ENCODE assay signal across 10 cellular contexts in the genomic region with DNA sequence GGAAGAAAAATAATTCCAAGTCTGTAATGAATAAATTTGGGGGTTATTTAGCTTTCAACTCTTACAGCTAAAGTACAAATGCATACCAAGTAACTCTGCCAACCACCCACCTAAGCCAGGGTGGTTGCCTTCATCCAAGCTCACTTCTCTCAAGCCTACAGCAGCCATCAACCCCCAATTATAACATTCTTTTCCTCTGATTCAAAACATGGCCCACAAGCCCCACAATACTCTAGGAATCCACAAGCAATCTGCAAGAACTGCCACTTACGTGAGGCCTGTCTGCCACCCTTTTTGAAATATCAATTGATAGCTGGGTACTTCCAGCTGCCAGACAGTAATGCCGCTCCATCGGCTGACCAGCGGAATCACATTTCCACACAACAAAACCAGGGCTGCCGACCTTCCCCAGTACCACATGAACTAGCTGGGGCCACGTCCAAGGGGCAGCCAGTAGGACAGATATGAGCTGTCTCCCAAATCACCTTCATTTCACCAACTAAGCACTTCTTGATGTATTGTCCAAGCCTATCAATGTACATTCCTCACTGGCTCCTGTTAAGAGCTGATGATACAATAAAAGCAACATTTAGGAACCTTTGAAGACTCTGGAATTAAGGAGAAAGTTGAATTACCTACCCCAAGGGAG. TPM values are rescaled to one million over a fixed set of nuclear protein-coding genes. Genes with fewer than 3 reads are reported as not detected.
DNase-seq lines count a peak whose midpoint lies in the region; ATAC-seq and TF ChIP-seq lines count a peak whose summit lies in the region.
"Had no signal": no experiment of that assay in that cellular context is flagged by ENCODE, and none has a peak within 500 bp of the region (broad histone marks: within the 10 kb centered on the region; RNA-seq: fewer than 3 reads in every experiment).

No MANE protein-coding gene starts in this region.

- no peak overlapping the region; a peak in 1 of 4 replicates for H3K4me3 ChIP-seq in SK-N-SH (ENCODE audit: low read depth in 2 of 2, low read length in 1 of 2)
- H3K4me3 ChIP-seq in fibroblast of mammary gland (ENCODE audit: control insufficient read depth, low read depth, low read length): peak overlapping the region; percentile 11
- no peak overlapping the region for H3K4me3 ChIP-seq in lower leg skin (ENCODE audit: low read depth, poor library complexity, severe bottlenecking)

- peaks cover 40 to 44% of the 10 kb centered on the region in 2 experiments; a peak in 3 of 4 replicates for H3K4me1 ChIP-seq in SK-N-SH (ENCODE audit: control insufficient read depth in 1 of 2, insufficient read depth in 2 of 2, low read depth in 1 of 2, low read length in 1 of 2)

- peaks cover 9 to 16% of the 10 kb centered on the region in 2 experiments for H3K36me3 ChIP-seq in SK-N-SH (replicated peaks in 1 of 2; ENCODE audit: control insufficient read depth in 1 of 2, insufficient read depth in 2 of 2, low read length in 1 of 2)

- H4K20me1 ChIP-seq in SK-N-SH (ENCODE audit: insufficient read depth): peaks cover 13% of the 10 kb centered on the region

- TF ChIP-seq POLR2A in lower leg skin (IDR thresholded peaks at IDR 0.05): no peak

- H3K27me3 Mint-ChIP-seq in activated CD4-positive, alpha-beta T cell treated with anti-CD3 and anti-CD28 coated beads, Interleukin-2, amount 10 ng/mL, durations not matched to agents 7 days and 5 days: no peaks in the 10 kb centered on the region
- H3K27me3 Mint-ChIP-seq in stimulated activated naive CD8-positive, alpha-beta T cell treated with anti-CD3 and anti-CD28 coated beads, Interleukin-15, amount 100 ng/mL, for 72 hours: no peaks in the 10 kb centered on the region

- H3K4me1 Mint-ChIP-seq in activated CD4-positive, alpha-beta T cell treated with anti-CD3 and anti-CD28 coated beads, Interleukin-2, amount 10 ng/mL, durations not matched to agents 7 days and 5 days: peaks cover 63% of the 10 kb centered on the region
- peaks cover 64% of the 10 kb centered on the region for H3K4me1 Mint-ChIP-seq in stimulated activated naive CD8-positive, alpha-beta T cell treated with anti-CD3 and anti-CD28 coated beads, Interleukin-15, amount 100 ng/mL, for 72 hours

- H3K27ac Mint-ChIP-seq in activated CD4-positive, alpha-beta T cell treated with anti-CD3 and anti-CD28 coated beads, Interleukin-2, amount 10 ng/mL, durations not matched to agents 7 days and 5 days: no peak overlapping the region
- H3K27ac Mint-ChIP-seq in stimulated activated naive CD8-positive, alpha-beta T cell treated with anti-CD3 and anti-CD28 coated beads, Interleukin-15, amount 100 ng/mL, for 72 hours: peak overlapping the region in 1 of 2 donors; percentile 31

- DNase-seq in activated CD4-positive, alpha-beta T cell treated with anti-CD3 and anti-CD28 coated beads, Interleukin-2, amount 10 ng/mL, durations not matched to agents 7 days and 5 days: no peak
- no peak for DNase-seq in activated CD4-positive, alpha-beta T cell treated with anti-CD3 and anti-CD28 coated beads for 1 hour
- DNase-seq in SK-N-SH: no peak
- peak; percentile 42 for DNase-seq in fibroblast of mammary gland (ENCODE audit: low read depth)
- DNase-seq in stimulated activated naive CD8-positive, alpha-beta T cell treated with anti-CD3 and anti-CD28 coated beads, Interleukin-15, amount 100 ng/mL, for 72 hours: no peak
- no peak for DNase-seq in lower leg skin (ENCODE audit: low spot score in 2 of 2)
- DNase-seq in SHP77 (lab: John Stamatoyannopoulos, UW): no peak
- DNase-seq: C1 segment of cervical spinal cord, NCI-H1417 treated with DMSO at 0.1 percent for 48 hours had no signal

- H3K4me3 Mint-ChIP-seq in activated CD4-positive, alpha-beta T cell treated with anti-CD3 and anti-CD28 coated beads, Interleukin-2, amount 10 ng/mL, durations not matched to agents 7 days and 5 days: peak overlapping the region; percentile 41
- H3K4me3 Mint-ChIP-seq in stimulated activated naive CD8-positive, alpha-beta T cell treated with anti-CD3 and anti-CD28 coated beads, Interleukin-15, amount 100 ng/mL, for 72 hours: peak overlapping the region; percentile 47 to 96

- CTCF ChIA-PET in activated CD4-positive, alpha-beta T cell treated with anti-CD3 and anti-CD28 coated beads, Interleukin-2, amount 10 ng/mL, durations not matched to agents 7 days and 5 days (lab: Charles Lee): interaction anchor here (0.7 to 2.1 kb wide), 8 partner anchors 10 to 50 kb away, joined by 3 to 7 read pairs (median 3); no protein-coding TSS in a partner anchor
- CTCF ChIA-PET in SK-N-SH (lab: Yijun Ruan, JAX): interaction anchor here (1.0 to 2.8 kb wide), 3 partner anchors 10 to 348 kb away, joined by 3 to 13 read pairs (median 4); no protein-coding TSS in a partner anchor

- no peaks in the 10 kb centered on the region for H3K27me3 ChIP-seq in SK-N-SH (ENCODE audit: insufficient read depth)

- no peaks in the 10 kb centered on the region for H3K9me3 ChIP-seq in SK-N-SH

- no peaks in the 10 kb centered on the region for H3K9me3 Mint-ChIP-seq in activated CD4-positive, alpha-beta T cell treated with anti-CD3 and anti-CD28 coated beads, Interleukin-2, amount 10 ng/mL, durations not matched to agents 7 days and 5 days
- H3K9me3 Mint-ChIP-seq in stimulated activated naive CD8-positive, alpha-beta T cell treated with anti-CD3 and anti-CD28 coated beads, Interleukin-15, amount 100 ng/mL, for 72 hours: no peaks in the 10 kb centered on the region

- no peak overlapping the region for H2AFZ ChIP-seq in SK-N-SH (ENCODE audit: low read depth)

- TF ChIP-seq CTCF in SK-N-SH (IDR thresholded peaks at IDR 0.05) (no peak), fibroblast of mammary gland (conservative IDR thresholded peaks at IDR 0.05; ENCODE audit: control insufficient read depth, insufficient read depth, low read depth, low read length) (no peak), lower leg skin (IDR thresholded peaks at IDR 0.05) (no peak)

- H3K4me2 ChIP-seq in SK-N-SH: peak overlapping the region; percentile 91

- no peak for TF ChIP-seq EP300 in SK-N-SH (IDR thresholded peaks at IDR 0.05; ENCODE audit: borderline replicate concordance in 1 of 2, low read depth in 1 of 2, low read length in 1 of 2)

- ATAC-seq in stimulated activated naive CD8-positive, alpha-beta T cell treated with anti-CD3 and anti-CD28 coated beads, Interleukin-15, amount 100 ng/mL, for 72 hours: no peak
- ATAC-seq in HG02870 (IDR thresholded peaks at IDR 0.05; ENCODE audit: unreplicated experiment): no peak

- H3F3A ChIP-seq in SK-N-SH (replicated peaks; ENCODE audit: insufficient read depth): peaks cover 21% of the 10 kb centered on the region

- no peaks in the 10 kb centered on the region for H3K9me2 ChIP-seq in SK-N-SH

- peaks cover 68% of the 10 kb centered on the region for H3K79me2 ChIP-seq in SK-N-SH (ENCODE audit: insufficient read depth)

- peaks cover 51% of the 10 kb centered on the region for H3K36me3 Mint-ChIP-seq in activated CD4-positive, alpha-beta T cell treated with anti-CD3 and anti-CD28 coated beads, Interleukin-2, amount 10 ng/mL, durations not matched to agents 7 days and 5 days (ENCODE audit: low read depth)

- WGBS in SK-N-SH (ENCODE audit: low lambda C conversion rate): 70% methylated on average over 4 of the region's 6 CpGs
- 87 to 90% methylated on average over 6 of the region's 6 CpGs for WGBS in lower leg skin, 2 donors

- POLR2A ChIA-PET in activated CD4-positive, alpha-beta T cell treated with anti-CD3 and anti-CD28 coated beads, Interleukin-2, amount 10 ng/mL, durations not matched to agents 7 days and 5 days (lab: Charles Lee): interaction anchor here (0.6 to 0.9 kb wide), 3 partner anchors 43 to 382 kb away, joined by 3 to 4 read pairs (median 3); no protein-coding TSS in a partner anchor
- POLR2A ChIA-PET in SK-N-SH (lab: Yijun Ruan, JAX): no interaction called here

- intact Hi-C loops in lower leg skin (cut with DNase I; ENCODE audit: low total_unique reads): no loop called here

- peak overlapping the region; percentile 53 to 93 for H3K27ac ChIP-seq in SK-N-SH (ENCODE audit: low read depth in 2 of 2, low read length in 1 of 2)

- TF ChIP-seq RAD21 in SK-N-SH (IDR thresholded peaks at IDR 0.05; ENCODE audit: low read length): no peak

- peak overlapping the region; percentile 76; the same call in 1 of the 2 replicates for H3K9ac ChIP-seq in SK-N-SH

TF ChIP-seq in SK-N-SH, 30 proteins besides CTCF, POLR2A, EP300 and RAD21:
- TF ChIP-seq FOXM1 (IDR thresholded peaks at IDR 0.05; ENCODE audit: low read depth): no peak
- TF ChIP-seq FOSL2 (IDR thresholded peaks at IDR 0.05; ENCODE audit: borderline replicate concordance, low read depth): peak; percentile 65; the same call in 1 of the 2 replicates
- TF ChIP-seq JUND (IDR thresholded peaks at IDR 0.05): peak; percentile 47; the same call in 1 of the 2 replicates
- TF ChIP-seq PBX3 (IDR thresholded peaks at IDR 0.05): peak; percentile 54
- TF ChIP-seq TCF12 (IDR thresholded peaks at IDR 0.05): 0 out of 2 replicates have a peak, but pooled peaks have one; percentile 13
- TF ChIP-seq, protein P1, sequence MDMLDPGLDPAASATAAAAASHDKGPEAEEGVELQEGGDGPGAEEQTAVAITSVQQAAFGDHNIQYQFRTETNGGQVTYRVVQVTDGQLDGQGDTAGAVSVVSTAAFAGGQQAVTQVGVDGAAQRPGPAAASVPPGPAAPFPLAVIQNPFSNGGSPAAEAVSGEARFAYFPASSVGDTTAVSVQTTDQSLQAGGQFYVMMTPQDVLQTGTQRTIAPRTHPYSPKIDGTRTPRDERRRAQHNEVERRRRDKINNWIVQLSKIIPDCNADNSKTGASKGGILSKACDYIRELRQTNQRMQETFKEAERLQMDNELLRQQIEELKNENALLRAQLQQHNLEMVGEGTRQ (IDR thresholded peaks at IDR 0.05; ENCODE audit: borderline replicate concordance, low read depth, low read length): no peak
- TF ChIP-seq TEAD4 (IDR thresholded peaks at IDR 0.05; ENCODE audit: borderline replicate concordance, insufficient read depth): 0 out of 2 replicates have a peak, but pooled peaks have one; percentile 21

RNA-seq across cellular contexts. Expression of gene LBR, which starts 3.2 kb away (rescaled TPM):
- total RNA-seq in activated CD4-positive, alpha-beta T cell treated with anti-CD3 and anti-CD28 coated beads, Interleukin-2, amount 10 ng/mL, durations not matched to agents 7 days and 5 days: 100 to 1,000 TPM; 239 to 296 TPM
- 10.6 and 11.7 TPM in 2 replicates for polyA plus RNA-seq in SK-N-SH (2012; rRNA removed)
- 10.0 and 10.7 TPM in 2 replicates for polyA plus RNA-seq in SK-N-SH (2012; cell fraction: cytosol; rRNA removed)
- 19.0 and 22.4 TPM in 2 replicates for polyA plus RNA-seq in SK-N-SH (2012; cell fraction: nucleus; rRNA removed)
- total RNA-seq in lower leg skin: 10 to 100 TPM; 16.4 to 47.7 (median 22.5) TPM

Comparison
In these comparisons a context has a peak if more than half of its experiments do, and no peak if none do; other contexts are left out.
1. RNA of gene LBR, which starts 3.2 kb away (total RNA-seq): 239 to 296 TPM in activated CD4-positive, alpha-beta T cell treated with anti-CD3 and anti-CD28 coated beads, Interleukin-2, amount 10 ng/mL, durations not matched to agents 7 days and 5 days; 16.4 to 47.7 TPM in lower leg skin; every median in the first group is over 4 times any median in the second.